Comparison of ENCODE assay signal across 9 cellular contexts in the genomic region with DNA sequence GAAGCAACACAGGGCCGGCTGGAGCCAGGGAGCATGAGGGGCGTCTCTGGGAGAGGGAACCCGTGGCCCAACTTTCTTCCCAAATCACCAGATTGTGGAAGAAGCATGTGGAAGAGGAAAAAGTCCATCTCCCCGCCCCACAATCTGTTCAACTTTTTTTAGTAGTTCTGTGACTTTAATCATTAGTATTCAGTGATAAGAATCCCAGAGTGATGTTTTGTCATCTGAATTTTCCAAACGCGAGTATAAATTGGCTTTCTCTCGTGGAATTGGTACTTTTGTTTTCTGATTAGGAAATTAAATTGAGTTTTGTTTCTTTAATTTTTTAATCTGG.
A peak's percentile ranks its signal among the peaks of the same experiment; 100 is the strongest.
DNase-seq lines count a peak whose midpoint lies in the region; TF ChIP-seq lines count a peak whose summit lies in the region.
"Had no signal": no experiment of that assay in that cellular context is flagged by ENCODE, and none has a peak within 500 bp of the region (broad histone marks: within the 10 kb centered on the region; RNA-seq: fewer than 3 reads in every experiment).

No MANE protein-coding gene starts in this region.

- peak overlapping the region; percentile 67 for H3K4me2 ChIP-seq in fibroblast of lung (ENCODE audit: extremely low read depth, insufficient read depth, low read length)

- no peak for DNase-seq in MCF 10A (ENCODE audit: unreplicated experiment)
- DNase-seq in breast epithelium (ENCODE audit: low spot score in 2 of 2), result no peak
- DNase-seq in SJCRH30, result no peak
- no peak for DNase-seq in fibroblast of lung (ENCODE audit: low read depth in 2 of 2)
- DNase-seq in type B pancreatic cell (ENCODE audit: extremely low spot score, unreplicated experiment), result no peak
- no peak for DNase-seq in mesenteric fat pad (ENCODE audit: low spot score)
- DNase-seq in DMS114 treated with DMSO at 0.1 percent for 48 hours (lab: John Stamatoyannopoulos, UW; ENCODE audit: unreplicated experiment), result no peak
- DNase-seq in activated CD8-positive, alpha-beta memory T cell treated with anti-CD3 and anti-CD28 coated beads, Interleukin-2, amount 50 U/mL, for 48 hours, result no peak

- peak overlapping the region in 1 of 3 donors; percentile 59 for H3K4me3 ChIP-seq in breast epithelium
- H3K4me3 ChIP-seq in SJCRH30, result peak overlapping the region; percentile 49; the same call in 1 of the 2 replicates
- H3K4me3 ChIP-seq in fibroblast of lung (replicated peaks in 1 of 4; ENCODE audit: control extremely low read depth in 1 of 4, insufficient read depth in 1 of 4, low read depth in 3 of 4, low read length in 4 of 4), result no peak overlapping the region

- no peaks in the 10 kb centered on the region for H3K9me3 ChIP-seq in breast epithelium
- no peaks in the 10 kb centered on the region for H3K9me3 ChIP-seq in SJCRH30 (replicated peaks)
- no peaks in the 10 kb centered on the region for H3K9me3 ChIP-seq in fibroblast of lung (ENCODE audit: control insufficient read depth, insufficient read depth, low read depth, low read length)
- H3K9me3 ChIP-seq: gastrocnemius medialis had no signal

- peak overlapping the region; percentile 13 for H3K9ac ChIP-seq in fibroblast of lung (ENCODE audit: insufficient read depth, low read length)

- no peaks in the 10 kb centered on the region for H4K20me1 ChIP-seq in fibroblast of lung (ENCODE audit: control insufficient read depth, extremely low read depth, insufficient read depth, low read length)

- intact Hi-C loops in MCF 10A (cut with micrococcal nuclease), result loop anchor here (1.0 to 10.0 kb wide), 5 partner anchors 205 to 572 kb away; no protein-coding TSS in a partner anchor
- intact Hi-C loops in breast epithelium (cut with DNase I; ENCODE audit: low total_unique reads), result no loop called here

- no peak for TF ChIP-seq POLR2A in breast epithelium (IDR thresholded peaks at IDR 0.05)

- peaks cover 8% of the 10 kb centered on the region for H3K4me1 Mint-ChIP-seq in MCF 10A (ENCODE audit: insufficient read depth, unreplicated experiment)
- H3K4me1 Mint-ChIP-seq in type B pancreatic cell (ENCODE audit: unreplicated experiment), result no peaks in the 10 kb centered on the region

- H3K36me3 ChIP-seq in breast epithelium (no peaks in the 10 kb centered on the region), SJCRH30 (no peaks in the 10 kb centered on the region), fibroblast of lung (ENCODE audit: control insufficient read depth, insufficient read depth, low read length) (no peaks in the 10 kb centered on the region)
- H3K36me3 ChIP-seq: gastrocnemius medialis had no signal

- CTCF ChIA-PET in MCF 10A (lab: Yijun Ruan, JAX), result interaction anchor here (0.5 to 2.5 kb wide), 39 partner anchors 8 to 721 kb away, joined by 3 to 27 read pairs (median 4); no protein-coding TSS in a partner anchor

- no peaks in the 10 kb centered on the region for H3K79me2 ChIP-seq in fibroblast of lung (ENCODE audit: control insufficient read depth, insufficient read depth, low read length)

- H3K27me3 Mint-ChIP-seq in MCF 10A (ENCODE audit: insufficient read depth, unreplicated experiment) (no peaks in the 10 kb centered on the region), type B pancreatic cell (no peaks in the 10 kb centered on the region)

- no peaks in the 10 kb centered on the region for H3K27me3 ChIP-seq in breast epithelium
- no peaks in the 10 kb centered on the region for H3K27me3 ChIP-seq in SJCRH30
- no peaks in the 10 kb centered on the region for H3K27me3 ChIP-seq in fibroblast of lung (ENCODE audit: control insufficient read depth, insufficient read depth, low read length)
- H3K27me3 ChIP-seq: gastrocnemius medialis had no signal

- no peak overlapping the region for H3K27ac ChIP-seq in breast epithelium
- H3K27ac ChIP-seq in SJCRH30, result no peak overlapping the region
- H3K27ac ChIP-seq in fibroblast of lung (ENCODE audit: insufficient read depth, low read length), result no peak overlapping the region
- H3K27ac ChIP-seq: gastrocnemius medialis had no signal

- H3K36me3 Mint-ChIP-seq in MCF 10A (ENCODE audit: insufficient read depth, unreplicated experiment), result peaks cover 10% of the 10 kb centered on the region
- H3K36me3 Mint-ChIP-seq in type B pancreatic cell, result peaks cover 6% of the 10 kb centered on the region

- H3K27ac Mint-ChIP-seq in MCF 10A (ENCODE audit: low read depth, unreplicated experiment) (peak overlapping the region; percentile 36), type B pancreatic cell (peak overlapping the region; percentile 82)

- BruUV-seq in MCF 10A (replicated peaks; lab: Mats Ljungman, UMichigan), result no TSS peak

- TF ChIP-seq CTCF in MCF 10A (IDR thresholded peaks at IDR 0.05; ENCODE audit: unreplicated experiment) (no peak), breast epithelium (IDR thresholded peaks at IDR 0.05) (no peak), fibroblast of lung (conservative IDR thresholded peaks at IDR 0.05 in 1 of 2, IDR thresholded peaks at IDR 0.05 in 1 of 2; ENCODE audit: low read depth in 1 of 2, low read length in 2 of 2) (no peak), type B pancreatic cell (conservative IDR thresholded peaks at IDR 0.05) (peak; percentile 31)

- peak overlapping the region; percentile 84 for H2AFZ ChIP-seq in fibroblast of lung (ENCODE audit: low read length)

- H3K9me3 Mint-ChIP-seq in MCF 10A (ENCODE audit: unreplicated experiment) (no peaks in the 10 kb centered on the region), type B pancreatic cell (no peaks in the 10 kb centered on the region)

- peak overlapping the region; percentile 67 for H3K4me3 Mint-ChIP-seq in MCF 10A (ENCODE audit: unreplicated experiment)
- H3K4me3 Mint-ChIP-seq in type B pancreatic cell, result peak overlapping the region; percentile 75

- POLR2A ChIA-PET in MCF 10A (lab: Yijun Ruan, JAX), result interaction anchor here (0.7 to 1.9 kb wide), 6 partner anchors 10 to 489 kb away, joined by 3 to 8 read pairs (median 4); a partner anchor contains a TSS

- no peaks in the 10 kb centered on the region for H3K4me1 ChIP-seq in breast epithelium
- H3K4me1 ChIP-seq in SJCRH30, result no peaks in the 10 kb centered on the region
- H3K4me1 ChIP-seq in fibroblast of lung (ENCODE audit: control insufficient read depth, extremely low read depth, insufficient read depth, low read length), result no peaks in the 10 kb centered on the region
